1 cellular context compared by ENCODE assay signal in genomic region chr1:15186846-15187151, GRCh38.
TF ChIP-seq lines count a peak whose summit lies in the region.

No MANE protein-coding gene starts in this region.

TF ChIP-seq in A549, 52 proteins besides CTCF, POLR2A, EP300 and RAD21 (continued from another document):
- TF ChIP-seq MAZ (IDR thresholded peaks at IDR 0.05; ENCODE audit: borderline replicate concordance, low read depth, low read length) (no peak), BHLHE40 (IDR thresholded peaks at IDR 0.05; ENCODE audit: low read depth, low read length) (no peak), EHF (CRISPR knock-in tag; IDR thresholded peaks at IDR 0.05) (no peak), HMGXB4 (CRISPR knock-in tag; IDR thresholded peaks at IDR 0.05; ENCODE audit: borderline replicate concordance) (no peak), TFCP2L1 (CRISPR knock-in tag; IDR thresholded peaks at IDR 0.05) (no peak), FOXS1 (CRISPR knock-in tag; IDR thresholded peaks at IDR 0.05) (no peak), KDM1A (IDR thresholded peaks at IDR 0.05; ENCODE audit: low read depth) (no peak), SREBF2 (IDR thresholded peaks at IDR 0.05) (no peak), JUN (IDR thresholded peaks at IDR 0.05) (no peak)
TF ChIP-seq in A549: peak in this region for 0.
